Comparison of ENCODE assay signal across 9 cellular contexts in genomic region chr19:18119243-18120105, GRCh38.
DNase-seq lines count a peak whose midpoint lies in the region; ATAC-seq and TF ChIP-seq lines count a peak whose summit lies in the region.
"Had no signal": no experiment of that assay in that cellular context is flagged by ENCODE, and none has a peak within 500 bp of the region (broad histone marks: within the 10 kb centered on the region; RNA-seq: fewer than 3 reads in every experiment).

No MANE protein-coding gene starts in this region.

- peak overlapping the region; percentile 89 for H3K4me3 ChIP-seq in DOHH2 (ENCODE audit: low read length)

- no peaks in the 10 kb centered on the region; the same call in 1 of the 2 replicates for H4K20me1 ChIP-seq in DOHH2 (ENCODE audit: control insufficient read depth, insufficient read depth, low read depth, low read length)

- no peaks in the 10 kb centered on the region for H3K9me3 ChIP-seq in DOHH2 (ENCODE audit: control insufficient read depth, insufficient read depth, low read length)

- peak overlapping the region; percentile 60 for H3K27ac Mint-ChIP-seq in dendritic cell treated with granulocyte-macrophage colony-stimulating factor and Interleukin-4, amounts not matched to agents 40 ng/mL and 50 ng/mL, for 4 days

- H3K4me3 Mint-ChIP-seq in dendritic cell treated with granulocyte-macrophage colony-stimulating factor and Interleukin-4, amounts not matched to agents 40 ng/mL and 50 ng/mL, for 4 days: peak overlapping the region; percentile 43

- intact Hi-C loops in dendritic cell treated with granulocyte-macrophage colony-stimulating factor and Interleukin-4, amounts not matched to agents 40 ng/mL and 50 ng/mL, for 4 days (cut with micrococcal nuclease): loop anchor here (5.0 kb wide), 1 partner anchor 33 kb away; the partner anchor contains the start of gene PIK3R2

- TF ChIP-seq CTCF in DOHH2 (IDR thresholded peaks at IDR 0.05; ENCODE audit: low read depth, low read length, poor library complexity, severe bottlenecking): no peak

- H3F3A ChIP-seq in DOHH2 (ENCODE audit: control insufficient read depth, insufficient read depth): peaks cover 10% of the 10 kb centered on the region

- H3K4me2 ChIP-seq in DOHH2 (ENCODE audit: low read length): peak overlapping the region; percentile 97

- H3K4me1 ChIP-seq in DOHH2 (ENCODE audit: control insufficient read depth, low read length): peaks cover 29% of the 10 kb centered on the region

- H3K36me3 Mint-ChIP-seq in dendritic cell treated with granulocyte-macrophage colony-stimulating factor and Interleukin-4, amounts not matched to agents 40 ng/mL and 50 ng/mL, for 4 days (ENCODE audit: low read depth): peaks cover 68% of the 10 kb centered on the region

- no peaks in the 10 kb centered on the region for H3K27me3 ChIP-seq in DOHH2 (ENCODE audit: control insufficient read depth, low read length)

- H3K9me2 ChIP-seq in DOHH2 (replicated peaks; ENCODE audit: control insufficient read depth, low read length): no peaks in the 10 kb centered on the region

- no peaks in the 10 kb centered on the region for H3K27me3 Mint-ChIP-seq in dendritic cell treated with granulocyte-macrophage colony-stimulating factor and Interleukin-4, amounts not matched to agents 40 ng/mL and 50 ng/mL, for 4 days

- peaks cover 18% of the 10 kb centered on the region for H3K79me2 ChIP-seq in DOHH2 (ENCODE audit: control insufficient read depth, low read length)

- 0 out of 2 replicates have a peak overlapping the region, but pooled peaks have one; percentile 18 for H3K27ac ChIP-seq in DOHH2 (ENCODE audit: low read depth, low read length)

- DNase-seq in activated CD4-positive, CD25-positive, alpha-beta regulatory T cell (lab: John Stamatoyannopoulos, UW): peak in 3 of 4 experiments; percentile 19 to 29 (median 28)
- DNase-seq in stimulated activated CD4-positive, alpha-beta T cell treated with anti-CD3 and anti-CD28 coated beads, Interleukin-15, amount 100 ng/mL, for 24 hours: peak; percentile 70
- DNase-seq in NCI-H446 (lab: John Stamatoyannopoulos, UW): no peak
- no peak for DNase-seq in AML-193 (lab: John Stamatoyannopoulos, UW)
- DNase-seq: NCI-H1092 had no signal

- ATAC-seq in GM18868 (IDR thresholded peaks at IDR 0.05; ENCODE audit: unreplicated experiment) (no peak), GM21723 (IDR thresholded peaks at IDR 0.05; ENCODE audit: unreplicated experiment) (no peak)

- no peaks in the 10 kb centered on the region for H3K9me3 Mint-ChIP-seq in dendritic cell treated with granulocyte-macrophage colony-stimulating factor and Interleukin-4, amounts not matched to agents 40 ng/mL and 50 ng/mL, for 4 days

- peaks cover 25% of the 10 kb centered on the region for H3K36me3 ChIP-seq in DOHH2 (ENCODE audit: control insufficient read depth, low read length)

- peaks cover 70% of the 10 kb centered on the region for H3K4me1 Mint-ChIP-seq in dendritic cell treated with granulocyte-macrophage colony-stimulating factor and Interleukin-4, amounts not matched to agents 40 ng/mL and 50 ng/mL, for 4 days (ENCODE audit: low read depth)

Comparison
In these comparisons a context has a peak if more than half of its experiments do, and no peak if none do; other contexts are left out.
1. DNase-seq: peak in activated CD4-positive, CD25-positive, alpha-beta regulatory T cell (3 of 4) and stimulated activated CD4-positive, alpha-beta T cell treated with anti-CD3 and anti-CD28 coated beads, Interleukin-15, amount 100 ng/mL, for 24 hours (single experiment); none in NCI-H446 (0 of 2) and AML-193 (0 of 2).